ENCODE assay signal across 24 cellular contexts in genomic region chr1:2631136-2632050, GRCh38. TPM values are rescaled to one million over a fixed set of nuclear protein-coding genes. Genes with fewer than 3 reads are reported as not detected.
DNase-seq lines count a peak whose midpoint lies in the region; FAIRE-seq and TF ChIP-seq lines count a peak whose summit lies in the region.
"Had no signal": no experiment of that assay in that cellular context is flagged by ENCODE, and none has a peak within 500 bp of the region (broad histone marks: within the 10 kb centered on the region; RNA-seq: fewer than 3 reads in every experiment).

No MANE protein-coding gene starts in this region.

- H3K36me3 Mint-ChIP-seq in neural progenitor cell: peaks cover 6% of the 10 kb centered on the region
- H3K36me3 Mint-ChIP-seq: activated naive CD8-positive, alpha-beta T cell treated with anti-CD3 and anti-CD28 coated beads for 36 hours; CD4-positive, CD25-positive, alpha-beta regulatory T cell had no signal

- H3K9me2 ChIP-seq in OCI-LY7 (ENCODE audit: insufficient read depth, low read length): no peaks in the 10 kb centered on the region

- no peak for TF ChIP-seq EP300 in H1 (IDR thresholded peaks at IDR 0.05; ENCODE audit: borderline replicate concordance in 1 of 2, low read depth in 2 of 2, low read length in 2 of 2)

- peak overlapping the region; percentile 99 for H3K4ac ChIP-seq in H1 (replicated peaks; ENCODE audit: insufficient read length, low read depth, low read length)

- BruUV-seq in OCI-LY7 (replicated peaks; lab: Mats Ljungman, UMichigan): no TSS peak

- H2BK120ac ChIP-seq in H1 (replicated peaks; ENCODE audit: low read depth, low read length): peak overlapping the region; percentile 54

- WGBS in H1 (ENCODE audit: extremely low coverage in 1 of 2, insufficient coverage in 1 of 2, insufficient read length in 1 of 2, insufficient replicate concordance in 2 of 2, low coverage in 1 of 2, low lambda C conversion rate in 2 of 2, missing lambda C conversion rate in 1 of 2), 2 experiments: 86% methylated on average over 22 of the region's 24 CpGs; no CpG with 5 or more reads in 1 of the 2 experiments
- WGBS in adrenal gland, 4 donors: 80 to 89% (median 84%) methylated on average over 15 to 24 of the region's 24 CpGs

- H3K9ac ChIP-seq in H1 (replicated peaks in 1 of 4; ENCODE audit: extremely low read depth in 1 of 4, low read depth in 3 of 4, low read length in 3 of 4) (no peak overlapping the region), neural progenitor cell (no peak overlapping the region)
- H3K9ac ChIP-seq: GM23248 had no signal

- H4K8ac ChIP-seq in H1 (ENCODE audit: extremely low read depth, insufficient read depth, low read length): peak overlapping the region; percentile 25; the same call in 1 of the 2 replicates

- POLR2A ChIA-PET in H1 (lab: Charles Lee; ENCODE audit: partially characterized antibody): no interaction called here
- POLR2A ChIA-PET in OCI-LY7 (lab: Charles Lee): no interaction called here

- H3K9me3 ChIP-seq in H1 (ENCODE audit: insufficient read depth in 2 of 2, low read depth in 1 of 2, low read length in 1 of 2) (peaks cover 0 to 4% of the 10 kb centered on the region in 2 experiments; a peak in 1 of 4 replicates), neural progenitor cell (ENCODE audit: low read depth) (no peaks in the 10 kb centered on the region), OCI-LY7 (ENCODE audit: low read length) (peaks cover 2% of the 10 kb centered on the region; the same call in 1 of the 2 replicates), adrenal gland (replicated peaks in 1 of 3) (no peaks in the 10 kb centered on the region)
- H3K9me3 ChIP-seq: pancreas had no signal

- peaks cover 19% of the 10 kb centered on the region for H3F3A ChIP-seq in neural progenitor cell (ENCODE audit: low read depth)

- peak overlapping the region; percentile 28; the same call in 1 of the 2 replicates for H2BK5ac ChIP-seq in H1 (ENCODE audit: low read depth, low read length)

- peaks cover 36% of the 10 kb centered on the region for H3K27me3 ChIP-seq in H7 (ENCODE audit: control insufficient read depth, insufficient read depth, low read length)
- peaks cover 22 to 46% (median 34%) of the 10 kb centered on the region in 4 experiments for H3K27me3 ChIP-seq in H1 (replicated peaks in 1 of 4; ENCODE audit: control insufficient read depth in 3 of 4, extremely low read depth in 1 of 4, insufficient read depth in 3 of 4, low read length in 3 of 4)
- peaks cover 58% of the 10 kb centered on the region for H3K27me3 ChIP-seq in neural progenitor cell
- peaks cover 36% of the 10 kb centered on the region for H3K27me3 ChIP-seq in adrenal gland

- H3K4me2 ChIP-seq in H1 (ENCODE audit: insufficient read depth in 1 of 2, low read depth in 2 of 2, low read length in 2 of 2) (no peak overlapping the region; a peak in 1 of 4 replicates), neural progenitor cell (no peak overlapping the region), OCI-LY7 (ENCODE audit: low read length) (no peak overlapping the region)

- H3K14ac ChIP-seq in H1 (ENCODE audit: insufficient read length): no peak overlapping the region

- H3K27ac ChIP-seq in H1 (ENCODE audit: low read depth, low read length) (no peak overlapping the region), neural progenitor cell (no peak overlapping the region), OCI-LY7 (ENCODE audit: low read depth, low read length, poor library complexity, severe bottlenecking) (no peak overlapping the region), adrenal gland (no peak overlapping the region)
- H3K27ac ChIP-seq: GM23248, left ventricle myocardium inferior, pancreas, right atrium auricular region, SK-N-MC had no signal

- H2BK20ac ChIP-seq in H1 (ENCODE audit: low read length): no peak overlapping the region; the same call in 1 of the 2 replicates

- DNase-seq in AG20443 (ENCODE audit: low spot score) (peak; percentile 7), H7 (peak; percentile 63), H1 (ENCODE audit: low read depth in 1 of 2, low spot score in 2 of 2) (no peak), neural progenitor cell (ENCODE audit: low spot score) (no peak), amniotic stem cell (lab: John Stamatoyannopoulos, UW) (no peak), OCI-LY7 (ENCODE audit: low spot score) (no peak), adrenal gland (no peak)
- DNase-seq in effector CD8-positive, alpha-beta T cell (lab: John Stamatoyannopoulos, UW): no peak
- DNase-seq: activated CD4-positive, alpha-beta T cell treated with anti-CD3 and anti-CD28 coated beads, Interleukin-2, amount 10 ng/mL, durations not matched to agents 24 days and 14 days; activated naive CD8-positive, alpha-beta T cell treated with anti-CD3 and anti-CD28 coated beads for 36 hours; CD4-positive, CD25-positive, alpha-beta regulatory T cell; cerebellar nuclear complex; erythroblast; foreskin fibroblast; GM23248; left ventricle myocardium inferior; NCI-H1694; NCI-H524; stimulated activated CD4-positive, alpha-beta T cell treated with anti-CD3 and anti-CD28 coated beads, Interleukin-4, amount 100 ng/mL, for 1 hour; stimulated activated naive CD4-positive, alpha-beta T cell; T-helper 2 cell had no signal

- H2BK15ac ChIP-seq in H1 (ENCODE audit: low read length): peak overlapping the region; percentile 82; the same call in 1 of the 2 replicates

- CTCF ChIA-PET in H1 (lab: Charles Lee; ENCODE audit: partially characterized antibody): interaction anchor here (1.2 kb wide), 1 partner anchor 70 kb away, joined by 3 read pairs; no protein-coding TSS in a partner anchor
- CTCF ChIA-PET in OCI-LY7 (lab: Charles Lee; ENCODE audit: unreplicated experiment): interaction anchor here (0.5 kb wide), 1 partner anchor 139 kb away, joined by 5 read pairs; no protein-coding TSS in a partner anchor

- H4K91ac ChIP-seq in H1 (replicated peaks; ENCODE audit: insufficient read length, low read length): peak overlapping the region; percentile 93

- peaks cover 6% of the 10 kb centered on the region for H3K23me2 ChIP-seq in H1 (ENCODE audit: low read depth, low read length)

- FAIRE-seq in H1 (lab: Jason Lieb, UNC): no peak
- FAIRE-seq: pancreas had no signal

- no peak for TF ChIP-seq RAD21 in H1 (IDR thresholded peaks at IDR 0.05 in 1 of 2, conservative IDR thresholded peaks at IDR 0.05 in 1 of 2; ENCODE audit: low read depth in 2 of 2, low read length in 2 of 2)

- no peak overlapping the region for H3K18ac ChIP-seq in H1 (ENCODE audit: extremely low read depth, low read length)

- intact Hi-C loops in OCI-LY7 (cut with micrococcal nuclease; ENCODE audit: unreplicated experiment) (no loop called here), adrenal gland (cut with DNase I) (no loop called here)

- H2AFZ ChIP-seq in H1 (ENCODE audit: low read length) (no peak overlapping the region), neural progenitor cell (replicated peaks) (no peak overlapping the region), OCI-LY7 (ENCODE audit: low read length) (no peak overlapping the region)
- H2AFZ ChIP-seq: GM23248 had no signal

- H3K27ac Mint-ChIP-seq in neural progenitor cell: no peak overlapping the region
- H3K27ac Mint-ChIP-seq: activated CD4-positive, alpha-beta T cell treated with anti-CD3 and anti-CD28 coated beads, Interleukin-2, amount 10 ng/mL, durations not matched to agents 24 days and 14 days; activated naive CD8-positive, alpha-beta T cell treated with anti-CD3 and anti-CD28 coated beads for 36 hours; CD4-positive, CD25-positive, alpha-beta regulatory T cell had no signal

- no peak overlapping the region for H3K23ac ChIP-seq in H1 (ENCODE audit: insufficient read length)

- peaks cover 0 to 32% (median 21%) of the 10 kb centered on the region in 4 experiments; a peak in 6 of 7 replicates for H3K4me1 ChIP-seq in H1 (replicated peaks in 1 of 4; ENCODE audit: control insufficient read depth in 3 of 4, insufficient read depth in 4 of 4, low read length in 3 of 4)
- H3K4me1 ChIP-seq in neural progenitor cell: peaks cover 8% of the 10 kb centered on the region
- no peaks in the 10 kb centered on the region for H3K4me1 ChIP-seq in OCI-LY7 (ENCODE audit: insufficient read depth, low read length, poor library complexity, severe bottlenecking)
- H3K4me1 ChIP-seq in adrenal gland (replicated peaks in 1 of 2): peaks cover 7 to 8% of the 10 kb centered on the region in 2 donors
- H3K4me1 ChIP-seq: pancreas had no signal

- peak overlapping the region; percentile 84; the same call in 1 of the 2 replicates for H2BK12ac ChIP-seq in H1 (ENCODE audit: low read depth, low read length)

- H3K4me1 Mint-ChIP-seq in neural progenitor cell: peaks cover 19% of the 10 kb centered on the region
- H3K4me1 Mint-ChIP-seq: activated CD4-positive, alpha-beta T cell treated with anti-CD3 and anti-CD28 coated beads, Interleukin-2, amount 10 ng/mL, durations not matched to agents 24 days and 14 days; activated naive CD8-positive, alpha-beta T cell treated with anti-CD3 and anti-CD28 coated beads for 36 hours had no signal

- H3K56ac ChIP-seq in H1 (replicated peaks; ENCODE audit: insufficient read length, low read depth, low read length): no peak overlapping the region

- peaks cover 0 to 11% of the 10 kb centered on the region in 2 experiments for H4K20me1 ChIP-seq in H1 (replicated peaks in 1 of 2; ENCODE audit: control insufficient read depth in 1 of 2, insufficient read depth in 2 of 2, low read length in 2 of 2)
- H4K20me1 ChIP-seq in neural progenitor cell (ENCODE audit: low read depth): no peaks in the 10 kb centered on the region
- no peaks in the 10 kb centered on the region for H4K20me1 ChIP-seq in OCI-LY7 (ENCODE audit: insufficient read depth, low read length)

- TF ChIP-seq POLR2A in H1 (IDR thresholded peaks at IDR 0.05; ENCODE audit: control extremely low read depth in 1 of 2, low read depth in 2 of 2, low read length in 2 of 2) (no peak), adrenal gland (IDR thresholded peaks at IDR 0.05) (no peak)

- H3K79me1 ChIP-seq in H1 (ENCODE audit: low read depth, low read length): no peaks in the 10 kb centered on the region

- H3K4me3 Mint-ChIP-seq in neural progenitor cell: peak overlapping the region; percentile 74
- H3K4me3 Mint-ChIP-seq: activated CD4-positive, alpha-beta T cell treated with anti-CD3 and anti-CD28 coated beads, Interleukin-2, amount 10 ng/mL, durations not matched to agents 24 days and 14 days; activated naive CD8-positive, alpha-beta T cell treated with anti-CD3 and anti-CD28 coated beads for 36 hours had no signal

- peaks cover 13% of the 10 kb centered on the region for H3K9me3 Mint-ChIP-seq in neural progenitor cell
- H3K9me3 Mint-ChIP-seq: activated naive CD8-positive, alpha-beta T cell treated with anti-CD3 and anti-CD28 coated beads for 36 hours had no signal

- H3K79me2 ChIP-seq in H1 (ENCODE audit: control insufficient read depth in 1 of 2, insufficient read depth in 2 of 2, low read length in 2 of 2) (no peaks in the 10 kb centered on the region), neural progenitor cell (ENCODE audit: low read depth) (no peaks in the 10 kb centered on the region), OCI-LY7 (ENCODE audit: insufficient read depth, low read depth, low read length) (no peaks in the 10 kb centered on the region)

- no peak overlapping the region for H4K5ac ChIP-seq in H1 (ENCODE audit: insufficient read length, low read depth, low read length)

- H3K4me3 ChIP-seq in H7 (ENCODE audit: insufficient read depth, low read depth, low read length) (no peak overlapping the region), H1 (ENCODE audit: extremely low read depth in 1 of 4, insufficient read depth in 2 of 4, low read depth in 3 of 4, low read length in 4 of 4) (no peak overlapping the region), neural progenitor cell (no peak overlapping the region), OCI-LY7 (ENCODE audit: low read depth, low read length, poor library complexity, severe bottlenecking) (no peak overlapping the region), adrenal gland (no peak overlapping the region)
- H3K4me3 ChIP-seq: GM23248, left ventricle myocardium inferior, pancreas, right atrium auricular region, SK-N-MC had no signal

- no peaks in the 10 kb centered on the region; the same call in 1 of the 2 replicates for H3K36me3 ChIP-seq in H7 (replicated peaks; ENCODE audit: control insufficient read depth, insufficient read depth, low read length)
- H3K36me3 ChIP-seq in H1 (ENCODE audit: control insufficient read depth in 2 of 4, insufficient read depth in 4 of 4, low read length in 3 of 4): no peaks in the 10 kb centered on the region
- no peaks in the 10 kb centered on the region for H3K36me3 ChIP-seq in neural progenitor cell
- no peaks in the 10 kb centered on the region for H3K36me3 ChIP-seq in OCI-LY7 (ENCODE audit: insufficient read depth, low read length)
- H3K36me3 ChIP-seq in adrenal gland (replicated peaks in 1 of 2): no peaks in the 10 kb centered on the region
- H3K36me3 ChIP-seq: left ventricle myocardium inferior, pancreas, right atrium auricular region had no signal

- peaks cover 36% of the 10 kb centered on the region for H3K27me3 Mint-ChIP-seq in neural progenitor cell (ENCODE audit: insufficient read depth, low read depth)

- H2AK5ac ChIP-seq in H1 (ENCODE audit: low read depth, low read length): no peak overlapping the region

- no peak for TF ChIP-seq CTCF in H1 (IDR thresholded peaks at IDR 0.05; ENCODE audit: control extremely low read depth in 1 of 3, insufficient read depth in 1 of 3, low read depth in 1 of 3, low read length in 3 of 3)
- no peak for TF ChIP-seq CTCF in neural progenitor cell (IDR thresholded peaks at IDR 0.05)
- no peak for TF ChIP-seq CTCF in OCI-LY7 (conservative IDR thresholded peaks at IDR 0.05; ENCODE audit: low read length)
- TF ChIP-seq CTCF in adrenal gland (IDR thresholded peaks at IDR 0.05): no peak

RNA-seq across cellular contexts. Expression of gene MMEL1, which starts 1.4 kb away (rescaled TPM):
- total RNA-seq in H7 (2014; rRNA removed; shearing (Covaris generic)): 1.3 and 3.0 TPM in 2 replicates
- total RNA-seq in H1 (2021; fragmentation: NEBNext Ultra II Directional; extraction: Animal tissue kit (Norgen Biotek cat#: 25700)): 0.91 TPM in 1 of 2 replicates, not detected in the other
- 1.7 and 4.0 TPM in 2 replicates for polyA plus RNA-seq in H1 (2011; rRNA removed)
- 2.4 TPM for polyA plus RNA-seq in H1 (2011; cell fraction: cytosol; rRNA removed)
- polyA plus RNA-seq in H1 (2011; cell fraction: nucleus; rRNA removed): 9.8 TPM
- 0.18 to 1.4 TPM (median 1.2 TPM) in 4 replicates for polyA plus RNA-seq in H1 (2012, experiment 1 of 2)
- 1.3 TPM for polyA plus RNA-seq in H1 (2012, experiment 2 of 2)
- 1.2 TPM for polyA plus RNA-seq in H1 (2013, experiment 1 of 2)
- polyA plus RNA-seq in H1 (2013, experiment 2 of 2): 1.0 TPM
- polyA minus RNA-seq in H1 (2011; rRNA and poly(A)+ RNA removed): 0.47 and 0.54 TPM in 2 replicates
- not detected for polyA minus RNA-seq in H1 (2011; cell fraction: cytosol; rRNA and poly(A)+ RNA removed)
- polyA minus RNA-seq in H1 (2011; cell fraction: nucleus; rRNA and poly(A)+ RNA removed): 0.70 TPM
- total RNA-seq in neural progenitor cell (ENCODE audit: low replicate concordance): 0.19 and 0.31 TPM in 2 replicates
- not detected in 2 replicates for total RNA-seq in OCI-LY7 (2014; rRNA removed; shearing (Covaris generic))
- not detected in 2 replicates for total RNA-seq in OCI-LY7 (2022)
- total RNA-seq in adrenal gland: 1 to 10 TPM in 7 of 8 donors, under 1 TPM in 1; 0.30 to 4.2 (median 1.6) TPM
- 1 to 10 TPM; 2.9 to 8.2 (median 7.4) TPM for polyA plus RNA-seq in adrenal gland
- total RNA-seq: GM23248, right atrium auricular region had no signal
- polyA plus RNA-seq: GM23248 had no signal

RNA-seq across cellular contexts. Expression of gene PRXL2B, which starts 44.8 kb away (rescaled TPM):
- 62.9 and 83.5 TPM in 2 replicates for total RNA-seq in H7 (2014; rRNA removed; shearing (Covaris generic))
- 44.4 and 46.0 TPM in 2 replicates for total RNA-seq in H1 (2021; fragmentation: NEBNext Ultra II Directional; extraction: Animal tissue kit (Norgen Biotek cat#: 25700))
- 35.3 and 54.6 TPM in 2 replicates for polyA plus RNA-seq in H1 (2011; rRNA removed)
- polyA plus RNA-seq in H1 (2011; cell fraction: cytosol; rRNA removed): 39.9 TPM
- 87.5 TPM for polyA plus RNA-seq in H1 (2011; cell fraction: nucleus; rRNA removed)
- polyA plus RNA-seq in H1 (2012, experiment 1 of 2): 35.5 to 45.3 TPM (median 42.8 TPM) in 4 replicates
- 46.9 TPM for polyA plus RNA-seq in H1 (2012, experiment 2 of 2)
- polyA plus RNA-seq in H1 (2013, experiment 1 of 2): 27.5 TPM
- 26.7 TPM for polyA plus RNA-seq in H1 (2013, experiment 2 of 2)
- polyA minus RNA-seq in H1 (2011; rRNA and poly(A)+ RNA removed): 15.9 and 21.5 TPM in 2 replicates
- polyA minus RNA-seq in H1 (2011; cell fraction: cytosol; rRNA and poly(A)+ RNA removed): 18.1 TPM
- 16.7 TPM for polyA minus RNA-seq in H1 (2011; cell fraction: nucleus; rRNA and poly(A)+ RNA removed)
- 10.0 and 29.6 TPM in 2 replicates for total RNA-seq in neural progenitor cell (ENCODE audit: low replicate concordance)
- total RNA-seq in OCI-LY7 (2014; rRNA removed; shearing (Covaris generic)): 7.0 and 10.4 TPM in 2 replicates
- 4.8 and 5.2 TPM in 2 replicates for total RNA-seq in OCI-LY7 (2022)
- total RNA-seq in adrenal gland: 10 to 100 TPM; 19.9 to 64.0 (median 33.6) TPM
- 10 to 100 TPM; 19.8 to 39.7 (median 25.8) TPM for polyA plus RNA-seq in adrenal gland

Comparison
In these comparisons a context has a peak if more than half of its experiments do, and no peak if none do; other contexts are left out.
1. DNase-seq: peak in AG20443 (single experiment) and H7 (single experiment); none in H1 (0 of 2), neural progenitor cell (single experiment), amniotic stem cell (single experiment), OCI-LY7 (single experiment), adrenal gland (0 of 7) and effector CD8-positive, alpha-beta T cell (single experiment).